Comparison of ENCODE assay signal across 18 cellular contexts in genomic region chr9:134285215-134285845, GRCh38.
"Had no signal": no experiment of that assay in that cellular context is flagged by ENCODE, and none has a peak within 500 bp of the region (broad histone marks: within the 10 kb centered on the region; RNA-seq: fewer than 3 reads in every experiment).

No MANE protein-coding gene starts in this region.

- H3K36me3 ChIP-seq: ascending aorta, colonic mucosa, neutrophil, spleen, transverse colon had no signal

- H3K9me3 ChIP-seq: ascending aorta, colonic mucosa, neutrophil, spleen, transverse colon had no signal

- H3K4me1 Mint-ChIP-seq: activated CD4-positive, alpha-beta T cell treated with anti-CD3 and anti-CD28 coated beads for 36 hours had no signal

- ATAC-seq: activated CD4-positive, alpha-beta T cell treated with anti-CD3 and anti-CD28 coated beads for 36 hours; activated naive CD8-positive, alpha-beta T cell treated with anti-CD3 and anti-CD28 coated beads, Interleukin-2, amount 50 U/mL, for 24 hours; sciatic nerve had no signal

- H3K9me3 Mint-ChIP-seq: activated naive CD8-positive, alpha-beta T cell treated with anti-CD3 and anti-CD28 coated beads, Interleukin-2, amount 50 U/mL, for 24 hours; activated T-helper 1 cell treated with anti-CD3 and anti-CD28 coated beads, Interleukin-12 subunit alpha, Interleukin-12 subunit beta, Interleukin-2, Interleukin-4 antibody, amounts not matched to agents 30 ng/mL and 10 ng/mL and 1 ng/mL, durations not matched to agents 14 hours and 24 hours and 36 hours; mesothelial cell of epicardium; T-helper 2 cell treated with Interferon-gamma antibody and Interleukin-4, amounts not matched to agents 5 μg/mL and 100 μg/mL, for 36 hours had no signal

- H3K27me3 ChIP-seq: ascending aorta, colonic mucosa, transverse colon had no signal

- H3K4me1 ChIP-seq: colonic mucosa had no signal

- H3K4me3 Mint-ChIP-seq: activated CD4-positive, alpha-beta T cell treated with anti-CD3 and anti-CD28 coated beads for 36 hours; activated naive CD8-positive, alpha-beta T cell treated with anti-CD3 and anti-CD28 coated beads, Interleukin-2, amount 50 U/mL, for 24 hours; activated T-helper 1 cell treated with anti-CD3 and anti-CD28 coated beads, Interleukin-12 subunit alpha, Interleukin-12 subunit beta, Interleukin-2, Interleukin-4 antibody, amounts not matched to agents 30 ng/mL and 10 ng/mL and 1 ng/mL, durations not matched to agents 14 hours and 24 hours and 36 hours; mesothelial cell of epicardium; T-helper 2 cell treated with Interferon-gamma antibody and Interleukin-4, amounts not matched to agents 5 μg/mL and 100 μg/mL, for 36 hours had no signal

- H3K4me3 ChIP-seq: ascending aorta, colonic mucosa, spleen, transverse colon had no signal

- FAIRE-seq: endothelial cell of umbilical vein, keratinocyte had no signal

- H3K27ac Mint-ChIP-seq: activated CD4-positive, alpha-beta T cell treated with anti-CD3 and anti-CD28 coated beads for 36 hours; activated naive CD8-positive, alpha-beta T cell treated with anti-CD3 and anti-CD28 coated beads, Interleukin-2, amount 50 U/mL, for 24 hours; activated T-helper 1 cell treated with anti-CD3 and anti-CD28 coated beads, Interleukin-12 subunit alpha, Interleukin-12 subunit beta, Interleukin-2, Interleukin-4 antibody, amounts not matched to agents 30 ng/mL and 10 ng/mL and 1 ng/mL, durations not matched to agents 14 hours and 24 hours and 36 hours; mesothelial cell of epicardium; T-helper 2 cell treated with Interferon-gamma antibody and Interleukin-4, amounts not matched to agents 5 μg/mL and 100 μg/mL, for 36 hours had no signal

- H3K27ac ChIP-seq: ascending aorta, colonic mucosa, neutrophil, spleen, transverse colon had no signal

- DNase-seq: activated CD4-positive, alpha-beta T cell treated with anti-CD3 and anti-CD28 coated beads for 36 hours; activated naive CD4-positive, alpha-beta T cell; activated naive CD8-positive, alpha-beta T cell treated with anti-CD3 and anti-CD28 coated beads, Interleukin-2, amount 50 U/mL, for 24 hours; colonic mucosa; spleen; stimulated activated CD4-positive, alpha-beta T cell treated with anti-CD3 and anti-CD28 coated beads, Interleukin-1b, Interleukin-23, amount 100 ng/mL, for 48 hours; stimulated activated naive CD4-positive, alpha-beta T cell; substantia nigra; SW 1271; transverse colon had no signal

- H3K36me3 Mint-ChIP-seq: mesothelial cell of epicardium had no signal
